In genomic region chr12:52005903-52006703, GRCh38 we compare ENCODE assay signal across 8 cellular contexts. TPM values are rescaled to one million over a fixed set of nuclear protein-coding genes. Genes with fewer than 3 reads are reported as not detected.
DNase-seq lines count a peak whose midpoint lies in the region; ATAC-seq, FAIRE-seq and TF ChIP-seq lines count a peak whose summit lies in the region.

No MANE protein-coding gene starts in this region.

- no peaks in the 10 kb centered on the region for H3F3A ChIP-seq in Loucy (ENCODE audit: low read depth)

- TF ChIP-seq POLR2A in adrenal gland (IDR thresholded peaks at IDR 0.05), result no peak

- no peaks in the 10 kb centered on the region for H3K36me3 ChIP-seq in Loucy (ENCODE audit: insufficient read depth, low read length)
- H3K36me3 ChIP-seq in adrenal gland (replicated peaks in 1 of 2), result no peaks in the 10 kb centered on the region
- no peaks in the 10 kb centered on the region for H3K36me3 ChIP-seq in keratinocyte (ENCODE audit: control insufficient read depth in 2 of 2, extremely low read depth in 1 of 2, insufficient read depth in 2 of 2, low read length in 2 of 2)
- H3K36me3 ChIP-seq in Caco-2 (ENCODE audit: control insufficient read depth, insufficient read depth, low read length), result no peaks in the 10 kb centered on the region

- no peak for TF ChIP-seq CTCF in Loucy (conservative IDR thresholded peaks at IDR 0.05; ENCODE audit: low read length)
- TF ChIP-seq CTCF in adrenal gland (IDR thresholded peaks at IDR 0.05), result no peak
- no peak for TF ChIP-seq CTCF in keratinocyte (optimal IDR thresholded peaks at IDR 0.05 in 1 of 3, IDR thresholded peaks at IDR 0.05 in 1 of 3, conservative IDR thresholded peaks at IDR 0.05 in 1 of 3; ENCODE audit: extremely low read depth in 1 of 3, insufficient read depth in 2 of 3, low read length in 3 of 3)
- no peak for TF ChIP-seq CTCF in Caco-2 (IDR thresholded peaks at IDR 0.05; ENCODE audit: insufficient read depth in 1 of 2, low read depth in 1 of 2, low read length in 1 of 2, severe bottlenecking in 1 of 2, unreplicated experiment in 1 of 2)

- H3K27me3 ChIP-seq in Loucy (ENCODE audit: insufficient read depth, low read length, poor library complexity, severe bottlenecking), result peaks cover 4% of the 10 kb centered on the region
- H3K27me3 ChIP-seq in adrenal gland, result peaks cover 13% of the 10 kb centered on the region
- peaks cover 28% of the 10 kb centered on the region for H3K27me3 ChIP-seq in keratinocyte (ENCODE audit: control insufficient read depth, extremely low read depth, insufficient read depth, low read length)
- H3K27me3 ChIP-seq in Caco-2 (replicated peaks; ENCODE audit: control insufficient read depth, insufficient read depth, low read length), result no peaks in the 10 kb centered on the region

- intact Hi-C loops in adrenal gland (cut with DNase I), result loop anchor here in 1 of 2 donors (5.0 kb wide), 1 partner anchor 81 kb away; no protein-coding TSS in a partner anchor
- intact Hi-C loops in Caco-2 (cut with micrococcal nuclease; ENCODE audit: unreplicated experiment), result no loop called here

- WGBS in adrenal gland, 4 donors, result 29 to 37% (median 34%) methylated on average over 26 to 28 of the region's 28 CpGs

- BruUV-seq in Caco-2 (replicated peaks; lab: Mats Ljungman, UMichigan), result no TSS peak

- peak overlapping the region; percentile 80 for H3K4me3 ChIP-seq in Loucy (ENCODE audit: low read length, poor library complexity, severe bottlenecking)
- H3K4me3 ChIP-seq in adrenal gland, result peak overlapping the region in 1 of 4 donors; percentile 78
- peak overlapping the region in 1 of 3 experiments; percentile 29 for H3K4me3 ChIP-seq in keratinocyte (ENCODE audit: control insufficient read depth in 2 of 3, extremely low read depth in 1 of 3, insufficient read depth in 2 of 3, low read depth in 1 of 3, low read length in 3 of 3)
- no peak overlapping the region for H3K4me3 ChIP-seq in Caco-2 (ENCODE audit: low read depth, low read length)

- peaks cover 3% of the 10 kb centered on the region for H3K9me1 ChIP-seq in keratinocyte (ENCODE audit: control insufficient read depth, extremely low read depth, insufficient read depth, low read length)

- no peaks in the 10 kb centered on the region for H4K20me1 ChIP-seq in Loucy (ENCODE audit: insufficient read depth, low read length, poor library complexity, severe bottlenecking)
- peaks cover 7% of the 10 kb centered on the region for H4K20me1 ChIP-seq in keratinocyte (ENCODE audit: control insufficient read depth, extremely low read depth, insufficient read depth, low read length)

- H3K36me3 Mint-ChIP-seq in stimulated activated naive CD8-positive, alpha-beta T cell treated with anti-CD3 and anti-CD28 coated beads, Interleukin-15, Interleukin-2, amounts not matched to agents 100 ng/mL and 50 ng/mL, for 24 hours (ENCODE audit: low read depth), result peaks cover 7% of the 10 kb centered on the region
- H3K36me3 Mint-ChIP-seq in Caco-2 (ENCODE audit: insufficient read depth, unreplicated experiment), result peaks cover 46% of the 10 kb centered on the region

- peak overlapping the region in 1 of 5 donors; percentile 68 for H3K27ac ChIP-seq in adrenal gland
- no peak overlapping the region for H3K27ac ChIP-seq in keratinocyte (ENCODE audit: control insufficient read depth, insufficient read depth, low read length)

- peak overlapping the region; percentile 79 for H3K27ac Mint-ChIP-seq in stimulated activated naive CD8-positive, alpha-beta T cell treated with anti-CD3 and anti-CD28 coated beads, Interleukin-15, Interleukin-2, amounts not matched to agents 100 ng/mL and 50 ng/mL, for 24 hours
- no peak overlapping the region for H3K27ac Mint-ChIP-seq in Caco-2 (ENCODE audit: unreplicated experiment)

- H3K4me1 Mint-ChIP-seq in stimulated activated naive CD8-positive, alpha-beta T cell treated with anti-CD3 and anti-CD28 coated beads, Interleukin-15, Interleukin-2, amounts not matched to agents 100 ng/mL and 50 ng/mL, for 24 hours (ENCODE audit: low read depth), result peaks cover 30% of the 10 kb centered on the region
- no peaks in the 10 kb centered on the region for H3K4me1 Mint-ChIP-seq in Caco-2 (ENCODE audit: low read depth, unreplicated experiment)

- H2AFZ ChIP-seq in Loucy (ENCODE audit: low read length) (0 out of 2 replicates have a peak overlapping the region, but pooled peaks have one; percentile 40), keratinocyte (ENCODE audit: control insufficient read depth, low read length) (no peak overlapping the region)

- H3K9ac ChIP-seq in Loucy (ENCODE audit: low read depth, low read length, poor library complexity, severe bottlenecking) (no peak overlapping the region), keratinocyte (ENCODE audit: control insufficient read depth, extremely low read depth, insufficient read depth, low read length) (no peak overlapping the region)

- FAIRE-seq in keratinocyte (lab: Jason Lieb, UNC), result no peak

- no peaks in the 10 kb centered on the region for H3K9me3 Mint-ChIP-seq in stimulated activated naive CD8-positive, alpha-beta T cell treated with anti-CD3 and anti-CD28 coated beads, Interleukin-15, Interleukin-2, amounts not matched to agents 100 ng/mL and 50 ng/mL, for 24 hours
- H3K9me3 Mint-ChIP-seq in Caco-2 (ENCODE audit: unreplicated experiment), result no peaks in the 10 kb centered on the region

- H3K79me2 ChIP-seq in Loucy (ENCODE audit: insufficient read depth, low read length) (no peaks in the 10 kb centered on the region), keratinocyte (ENCODE audit: control insufficient read depth, insufficient read depth, low read length) (no peaks in the 10 kb centered on the region)

- no peaks in the 10 kb centered on the region for H3K9me2 ChIP-seq in Loucy (replicated peaks; ENCODE audit: low read depth, low read length)

- dilution Hi-C loops in keratinocyte (cut with MboI; ENCODE audit: extremely low pct_ligation_motif_present, low sequenced_read_pairs), result no loop called here

- H3K4me3 Mint-ChIP-seq in stimulated activated naive CD8-positive, alpha-beta T cell treated with anti-CD3 and anti-CD28 coated beads, Interleukin-15, Interleukin-2, amounts not matched to agents 100 ng/mL and 50 ng/mL, for 24 hours, result peak overlapping the region; percentile 83
- no peak overlapping the region for H3K4me3 Mint-ChIP-seq in Caco-2 (ENCODE audit: unreplicated experiment)

- POLR2A ChIA-PET in Caco-2 (lab: Charles Lee), result no interaction called here

- peak; percentile 61 for ATAC-seq in GM19467 (IDR thresholded peaks at IDR 0.05; ENCODE audit: unreplicated experiment)

- peaks cover 3% of the 10 kb centered on the region for H3K27me3 Mint-ChIP-seq in stimulated activated naive CD8-positive, alpha-beta T cell treated with anti-CD3 and anti-CD28 coated beads, Interleukin-15, Interleukin-2, amounts not matched to agents 100 ng/mL and 50 ng/mL, for 24 hours
- no peaks in the 10 kb centered on the region for H3K27me3 Mint-ChIP-seq in Caco-2 (ENCODE audit: insufficient read depth, unreplicated experiment)

- H3K4me1 ChIP-seq in Loucy (ENCODE audit: insufficient read depth, low read length, poor library complexity, severe bottlenecking), result peaks cover 29% of the 10 kb centered on the region
- peaks cover 0 to 12% of the 10 kb centered on the region in 2 donors for H3K4me1 ChIP-seq in adrenal gland (replicated peaks in 1 of 2)
- peaks cover 3% of the 10 kb centered on the region for H3K4me1 ChIP-seq in keratinocyte (ENCODE audit: control insufficient read depth, extremely low read depth, insufficient read depth, low read length)
- H3K4me1 ChIP-seq in Caco-2, result no peaks in the 10 kb centered on the region

- peak overlapping the region; percentile 90 for H3K4me2 ChIP-seq in Loucy (ENCODE audit: low read depth, low read length, poor library complexity, severe bottlenecking)
- peak overlapping the region; percentile 32 for H3K4me2 ChIP-seq in keratinocyte (ENCODE audit: control insufficient read depth, extremely low read depth, insufficient read depth, low read depth, low read length)

- H3K9me3 ChIP-seq in Loucy (ENCODE audit: insufficient read depth, low read depth, low read length) (no peaks in the 10 kb centered on the region), adrenal gland (replicated peaks in 1 of 3) (no peaks in the 10 kb centered on the region), keratinocyte (ENCODE audit: control insufficient read depth, low read depth, low read length) (no peaks in the 10 kb centered on the region), Caco-2 (no peaks in the 10 kb centered on the region)

- peak; percentile 92 for DNase-seq in CD1c-positive myeloid dendritic cell (ENCODE audit: extremely low spot score)
- DNase-seq in adrenal gland, result peak in 5 of 7 donors; percentile 62 to 83 (median 69)
- no peak for DNase-seq in keratinocyte (ENCODE audit: low read depth, low spot score)
- no peak for DNase-seq in kidney tubule cell (ENCODE audit: low spot score)
- no peak for DNase-seq in Caco-2

- CTCF ChIA-PET in Caco-2 (lab: Charles Lee), result interaction anchor here (1.0 to 3.1 kb wide), 3 partner anchors 14 to 19 kb away, joined by 5 to 69 read pairs (median 6); no protein-coding TSS in a partner anchor

RNA-seq across cellular contexts. Expression of gene TAMALIN, which starts 0.6 kb away (rescaled TPM):
- total RNA-seq in adrenal gland, result 10 to 100 TPM in 5 of 8 donors, 1 to 10 TPM in 3; 1.8 to 26.0 (median 14.9) TPM
- 10 to 100 TPM in 2 of 3 donors, 1 to 10 TPM in 1; 5.3 to 44.9 (median 41.3) TPM for polyA plus RNA-seq in adrenal gland
- polyA plus RNA-seq in keratinocyte, result 0.54 to 0.86 TPM (median 0.56 TPM) in 3 replicates
- 1.5 TPM for polyA plus RNA-seq in keratinocyte (2011; ENCODE audit: low read depth)
- polyA plus RNA-seq in keratinocyte (2011; cell fraction: cytosol; rRNA removed), result 0.27 and 0.61 TPM in 2 replicates
- polyA plus RNA-seq in keratinocyte (2011; cell fraction: nucleus; rRNA removed), result 1.7 and 2.5 TPM in 2 replicates
- 0.37 and 0.44 TPM in 2 replicates for polyA plus RNA-seq in keratinocyte (2012; ENCODE audit: low replicate concordance)
- polyA minus RNA-seq in keratinocyte, result 0.20 to 1.1 TPM in 2 of 3 replicates, not detected in the other
- not detected for polyA minus RNA-seq in keratinocyte (2011; cell fraction: cytosol; rRNA and poly(A)+ RNA removed)
- polyA minus RNA-seq in keratinocyte (2011; cell fraction: nucleus; rRNA and poly(A)+ RNA removed), result 2.2 and 4.9 TPM in 2 replicates
- total RNA-seq in Caco-2 (2022), result 3.7 and 4.1 TPM in 2 replicates

RNA-seq across cellular contexts. Expression of gene NR4A1, which starts 45.1 kb away (rescaled TPM):
- total RNA-seq in adrenal gland (100 to 1,000 TPM in 5 of 8 donors, 10 to 100 TPM in 3; 49.5 to 854 (median 185) TPM), Caco-2 (2022) (37.9 and 41.8 TPM in 2 replicates)
- polyA plus RNA-seq in adrenal gland (100 to 1,000 TPM in 2 of 3 donors, 10 to 100 TPM in 1; 34.5 to 499 (median 282) TPM), keratinocyte (0.69 to 7.8 TPM (median 3.9 TPM) in 3 replicates)
- polyA plus RNA-seq in keratinocyte (2011; ENCODE audit: low read depth), result 0.72 TPM
- 1.0 and 2.7 TPM in 2 replicates for polyA plus RNA-seq in keratinocyte (2011; cell fraction: cytosol; rRNA removed)
- 54.7 and 94.3 TPM in 2 replicates for polyA plus RNA-seq in keratinocyte (2011; cell fraction: nucleus; rRNA removed)
- polyA plus RNA-seq in keratinocyte (2012; ENCODE audit: low replicate concordance), result 0.70 and 5.4 TPM in 2 replicates
- polyA minus RNA-seq in keratinocyte, result 0.95 to 9.3 TPM (median 5.6 TPM) in 3 replicates
- polyA minus RNA-seq in keratinocyte (2011; cell fraction: cytosol; rRNA and poly(A)+ RNA removed), result 7.7 TPM
- 45.2 and 46.1 TPM in 2 replicates for polyA minus RNA-seq in keratinocyte (2011; cell fraction: nucleus; rRNA and poly(A)+ RNA removed)

RNA-seq across cellular contexts. Expression of gene ACVR1B, which starts 54.6 kb away (rescaled TPM):
- total RNA-seq in adrenal gland, result 10 to 100 TPM in 7 of 8 donors, 1 to 10 TPM in 1; 6.3 to 26.3 (median 16.4) TPM
- polyA plus RNA-seq in adrenal gland, result 10 to 100 TPM in 2 of 3 donors, 1 to 10 TPM in 1; 9.5 to 14.1 (median 13.8) TPM
- polyA plus RNA-seq in keratinocyte, result 11.8 to 15.3 TPM (median 12.7 TPM) in 3 replicates
- polyA plus RNA-seq in keratinocyte (2011; ENCODE audit: low read depth), result 3.6 TPM
- 9.3 and 10.1 TPM in 2 replicates for polyA plus RNA-seq in keratinocyte (2011; cell fraction: cytosol; rRNA removed)
- 36.4 and 38.2 TPM in 2 replicates for polyA plus RNA-seq in keratinocyte (2011; cell fraction: nucleus; rRNA removed)
- polyA plus RNA-seq in keratinocyte (2012; ENCODE audit: low replicate concordance), result 12.9 and 13.0 TPM in 2 replicates
- 16.3 to 20.1 TPM (median 18.7 TPM) in 3 replicates for polyA minus RNA-seq in keratinocyte
- polyA minus RNA-seq in keratinocyte (2011; cell fraction: cytosol; rRNA and poly(A)+ RNA removed), result 12.1 TPM
- polyA minus RNA-seq in keratinocyte (2011; cell fraction: nucleus; rRNA and poly(A)+ RNA removed), result 21.5 and 26.6 TPM in 2 replicates
- total RNA-seq in Caco-2 (2022), result 92.7 and 112 TPM in 2 replicates

Comparison
In these comparisons a context has a peak if more than half of its experiments do, and no peak if none do; other contexts are left out.
1. DNase-seq: peak in CD1c-positive myeloid dendritic cell (single experiment) and adrenal gland (5 of 7); none in keratinocyte (single experiment), kidney tubule cell (single experiment) and Caco-2 (0 of 2).